Comparison of ENCODE assay signal across 9 cellular contexts in genomic region chr12:46263140-46264017, GRCh38. TPM values are rescaled to one million over a fixed set of nuclear protein-coding genes. Genes with fewer than 3 reads are reported as not detected.
DNase-seq lines count a peak whose midpoint lies in the region; ATAC-seq and TF ChIP-seq lines count a peak whose summit lies in the region.
"Had no signal": no experiment of that assay in that cellular context is flagged by ENCODE, and none has a peak within 500 bp of the region (broad histone marks: within the 10 kb centered on the region; RNA-seq: fewer than 3 reads in every experiment).

No MANE protein-coding gene starts in this region.

- H3K79me2 ChIP-seq in smooth muscle cell (ENCODE audit: low read depth) = peaks cover 99% of the 10 kb centered on the region

- peaks cover 70% of the 10 kb centered on the region for H3K4me1 ChIP-seq in foreskin keratinocyte
- H3K4me1 ChIP-seq in smooth muscle cell (ENCODE audit: low read depth) = peaks cover 63% of the 10 kb centered on the region

- CTCF ChIA-PET in activated CD8-positive, alpha-beta memory T cell treated with anti-CD3 and anti-CD28 coated beads, Interleukin-2, amount 10 ng/mL, durations not matched to agents 7 days and 5 days (lab: Charles Lee) = interaction anchor here (0.9 to 1.3 kb wide), 3 partner anchors 40 to 139 kb away, joined by 3 to 4 read pairs (median 4); no protein-coding TSS in a partner anchor

- no peak overlapping the region for H3K4me3 ChIP-seq in smooth muscle cell

- H3K27ac ChIP-seq in foreskin keratinocyte = no peak overlapping the region
- H3K27ac ChIP-seq in smooth muscle cell (ENCODE audit: low read depth) = peak overlapping the region; percentile 91

- H3K9me3 Mint-ChIP-seq in activated CD8-positive, alpha-beta memory T cell treated with anti-CD3 and anti-CD28 coated beads, Interleukin-2, amount 10 ng/mL, durations not matched to agents 7 days and 5 days (ENCODE audit: low read depth) = no peaks in the 10 kb centered on the region

- TF ChIP-seq CTCF in foreskin keratinocyte (conservative IDR thresholded peaks at IDR 0.05) (peak; percentile 54), smooth muscle cell (IDR thresholded peaks at IDR 0.05; ENCODE audit: borderline replicate concordance, insufficient read depth, poor library complexity, severe bottlenecking) (peak; percentile 41)

- no peak for ATAC-seq in activated CD8-positive, alpha-beta memory T cell treated with anti-CD3 and anti-CD28 coated beads, Interleukin-2, amount 10 ng/mL, durations not matched to agents 7 days and 5 days
- ATAC-seq in T-helper 17 cell (no peak), foreskin keratinocyte (no peak), HG02970 (IDR thresholded peaks at IDR 0.05; ENCODE audit: low FRiP score, unreplicated experiment) (no peak)

- no peaks in the 10 kb centered on the region for H3K36me3 ChIP-seq in smooth muscle cell (ENCODE audit: low read depth)

- H3K9ac ChIP-seq in smooth muscle cell (ENCODE audit: low read depth) = no peak overlapping the region

- DNase-seq in activated CD8-positive, alpha-beta memory T cell treated with anti-CD3 and anti-CD28 coated beads, Interleukin-2, amount 10 ng/mL, durations not matched to agents 7 days and 5 days = no peak
- DNase-seq in activated CD8-positive, alpha-beta memory T cell treated with anti-CD3 and anti-CD28 coated beads, Interleukin-2, amount 50 U/mL, for 4 hours = no peak
- DNase-seq in T-helper 17 cell (no peak), foreskin keratinocyte (no peak), smooth muscle cell (lab: John Stamatoyannopoulos, UW; ENCODE audit: unreplicated experiment) (no peak), pons (ENCODE audit: low spot score) (no peak)
- DNase-seq in stimulated activated CD4-positive, alpha-beta T cell treated with anti-CD3 and anti-CD28 coated beads, Interleukin-2, amount 100 ng/mL, for 48 hours = no peak
- DNase-seq: activated CD4-positive, alpha-beta T cell treated with anti-CD3 and anti-CD28 coated beads for 48 hours had no signal

- peaks cover 18% of the 10 kb centered on the region for H3K4me1 Mint-ChIP-seq in activated CD8-positive, alpha-beta memory T cell treated with anti-CD3 and anti-CD28 coated beads, Interleukin-2, amount 10 ng/mL, durations not matched to agents 7 days and 5 days
- H3K4me1 Mint-ChIP-seq in T-helper 17 cell = peaks cover 19% of the 10 kb centered on the region

- H3K27ac Mint-ChIP-seq in activated CD8-positive, alpha-beta memory T cell treated with anti-CD3 and anti-CD28 coated beads, Interleukin-2, amount 10 ng/mL, durations not matched to agents 7 days and 5 days = peak overlapping the region; percentile 35
- H3K27ac Mint-ChIP-seq in T-helper 17 cell = no peak overlapping the region

- H3K9me3 ChIP-seq in T-helper 17 cell (ENCODE audit: control insufficient read depth, low read length, poor library complexity, severe bottlenecking) = no peaks in the 10 kb centered on the region
- no peaks in the 10 kb centered on the region for H3K9me3 ChIP-seq in smooth muscle cell (replicated peaks; ENCODE audit: low read depth)

- H3K4me3 Mint-ChIP-seq in activated CD8-positive, alpha-beta memory T cell treated with anti-CD3 and anti-CD28 coated beads, Interleukin-2, amount 10 ng/mL, durations not matched to agents 7 days and 5 days = no peak overlapping the region
- H3K4me3 Mint-ChIP-seq in T-helper 17 cell = peak overlapping the region; percentile 58

- H3F3A ChIP-seq in smooth muscle cell (ENCODE audit: low read depth) = peaks cover 15% of the 10 kb centered on the region

- peak overlapping the region; percentile 90 for H3K4me2 ChIP-seq in smooth muscle cell

- no peak overlapping the region for H2AFZ ChIP-seq in smooth muscle cell (ENCODE audit: low read depth)

- peaks cover 47% of the 10 kb centered on the region for H4K20me1 ChIP-seq in smooth muscle cell (ENCODE audit: low read depth)

- no peaks in the 10 kb centered on the region for H3K27me3 ChIP-seq in foreskin keratinocyte
- H3K27me3 ChIP-seq in smooth muscle cell (ENCODE audit: low read depth) = no peaks in the 10 kb centered on the region

- H3K27me3 Mint-ChIP-seq in activated CD8-positive, alpha-beta memory T cell treated with anti-CD3 and anti-CD28 coated beads, Interleukin-2, amount 10 ng/mL, durations not matched to agents 7 days and 5 days = no peaks in the 10 kb centered on the region
- H3K27me3 Mint-ChIP-seq in T-helper 17 cell = no peaks in the 10 kb centered on the region

- H3K36me3 Mint-ChIP-seq in activated CD8-positive, alpha-beta memory T cell treated with anti-CD3 and anti-CD28 coated beads, Interleukin-2, amount 10 ng/mL, durations not matched to agents 7 days and 5 days = peaks cover 25% of the 10 kb centered on the region
- no peaks in the 10 kb centered on the region for H3K36me3 Mint-ChIP-seq in T-helper 17 cell (ENCODE audit: low read depth)

- 66% methylated on average over 6 of the region's 6 CpGs for WGBS in smooth muscle cell (ENCODE audit: low lambda C conversion rate)

RNA-seq across cellular contexts. Expression of gene SLC38A1, which starts 5.5 kb away (rescaled TPM):
- total RNA-seq in activated CD8-positive, alpha-beta memory T cell treated with anti-CD3 and anti-CD28 coated beads, Interleukin-2, amount 10 ng/mL, durations not matched to agents 7 days and 5 days = 100 to 1,000 TPM; 149 to 180 TPM
- total RNA-seq in T-helper 17 cell (100 to 1,000 TPM; 262 to 265 TPM), foreskin keratinocyte (147 and 182 TPM in 2 replicates), smooth muscle cell (64.4 and 85.8 TPM in 2 replicates)
- polyA plus RNA-seq in foreskin keratinocyte (28.5 and 28.8 TPM in 2 replicates), smooth muscle cell (23.5 and 38.5 TPM in 2 replicates)
